Comparison of ENCODE assay signal across 21 cellular contexts in genomic region chr17:74801896-74802295, GRCh38. TPM values are rescaled to one million over a fixed set of nuclear protein-coding genes. Genes with fewer than 3 reads are reported as not detected.
"Had no signal": no experiment of that assay in that cellular context is flagged by ENCODE, and none has a peak within 500 bp of the region (broad histone marks: within the 10 kb centered on the region; RNA-seq: fewer than 3 reads in every experiment).

No MANE protein-coding gene starts in this region.

- H3K4me3 ChIP-seq: dorsolateral prefrontal cortex, esophagus squamous epithelium, hepatocyte, left ventricle myocardium inferior, lung, spleen, testis, tibial nerve, upper lobe of right lung had no signal

- H3K4me1 ChIP-seq: esophagus squamous epithelium, spleen, testis, tibial nerve, upper lobe of right lung had no signal

- FAIRE-seq: kidney had no signal

- H3K79me2 ChIP-seq: hepatocyte had no signal

- DNase-seq: cortex of kidney; dorsolateral prefrontal cortex; effector CD8-positive, alpha-beta T cell; esophagus squamous epithelium; foreskin fibroblast; kidney; left cardiac atrium; left ventricle myocardium inferior; mesenchymal stem cell; midbrain; spleen; stimulated activated CD4-positive, alpha-beta T cell treated with anti-CD3 and anti-CD28 coated beads, Interleukin-2, amount 100 ng/mL, for 24 hours; stimulated activated CD4-positive, alpha-beta T cell treated with anti-CD3 and anti-CD28 coated beads, Interleukin-4, amount 100 ng/mL, for 4 hours; stimulated activated naive B cell treated with anti-CD40 and anti-IgM and Interleukin-4, amounts not matched to agents 10 μg/mL and 1 μg/mL and 100 μg/mL, for 72 hours; stimulated activated naive CD8-positive, alpha-beta T cell treated with anti-CD3 and anti-CD28 coated beads, Interleukin-15, amount 100 ng/mL, for 72 hours; testis; upper lobe of right lung had no signal

- ATAC-seq: left cardiac atrium; sciatic nerve; stimulated activated naive B cell treated with anti-CD40 and anti-IgM and Interleukin-4, amounts not matched to agents 10 μg/mL and 1 μg/mL and 100 μg/mL, for 72 hours; stimulated activated naive CD8-positive, alpha-beta T cell treated with anti-CD3 and anti-CD28 coated beads, Interleukin-15, amount 100 ng/mL, for 72 hours; upper lobe of right lung had no signal

- H3K27ac ChIP-seq: esophagus squamous epithelium, hepatocyte, left ventricle myocardium inferior, spleen, testis, tibial nerve, upper lobe of right lung had no signal

- H3K4me2 ChIP-seq: hepatocyte had no signal

- H3K27me3 ChIP-seq: dorsolateral prefrontal cortex, esophagus squamous epithelium, hepatocyte, spleen, testis, tibial nerve, upper lobe of right lung had no signal

- H3K9me3 ChIP-seq: esophagus squamous epithelium, left ventricle myocardium inferior, spleen, testis, tibial nerve, upper lobe of right lung had no signal

- H2AFZ ChIP-seq: hepatocyte had no signal

RNA-seq across cellular contexts. Expression of gene GRIN2C, which starts 57.8 kb away (rescaled TPM):
- total RNA-seq: hepatocyte, upper lobe of right lung had no signal
